ENCODE assay signal across 11 cellular contexts in the genomic region with DNA sequence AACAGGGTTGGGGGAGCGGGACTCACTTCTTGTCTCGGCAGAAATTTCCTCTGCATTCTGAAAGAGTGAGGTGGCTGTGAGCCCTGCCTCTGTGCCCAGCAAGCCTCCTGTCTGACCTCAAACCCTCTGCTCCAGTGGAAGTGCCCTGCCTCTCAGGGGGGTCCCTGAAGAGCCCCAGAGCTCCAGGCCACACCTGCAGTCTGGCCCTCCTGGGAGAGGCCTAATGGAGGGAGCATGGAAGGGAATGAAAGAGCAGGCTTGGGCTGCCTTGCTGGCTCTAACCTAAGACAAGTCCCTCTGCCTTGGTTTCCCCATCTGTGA. TPM values are rescaled to one million over a fixed set of nuclear protein-coding genes. Genes with fewer than 3 reads are reported as not detected.
DNase-seq lines count a peak whose midpoint lies in the region; ATAC-seq and TF ChIP-seq lines count a peak whose summit lies in the region.
"Had no signal": no experiment of that assay in that cellular context is flagged by ENCODE, and none has a peak within 500 bp of the region (broad histone marks: within the 10 kb centered on the region; RNA-seq: fewer than 3 reads in every experiment).

No MANE protein-coding gene starts in this region.

- H3K9ac ChIP-seq in HUES6 (ENCODE audit: low read length), result peak overlapping the region; percentile 11
- peak overlapping the region in 1 of 2 donors; percentile 28 for H3K9ac ChIP-seq in colonic mucosa (ENCODE audit: low read depth in 2 of 2, low read length in 2 of 2)
- H3K9ac ChIP-seq in subcutaneous abdominal adipose tissue (ENCODE audit: low read length in 5 of 5), result peak overlapping the region in 1 of 5 donors; percentile 27

- DNase-seq in colonic mucosa, result no peak
- DNase-seq in mesothelial cell of epicardium (ENCODE audit: low spot score in 2 of 2, unreplicated experiment in 2 of 2), result no peak
- no peak for DNase-seq in activated naive CD4-positive, alpha-beta T cell treated with Interleukin-2 at 50 U/mL for 16 hours
- no peak for DNase-seq in NCI-H1105 (lab: John Stamatoyannopoulos, UW)
- DNase-seq: activated T-cell treated with anti-CD3 and anti-CD28 coated beads, Interleukin-2, amount 50 U/mL, for 48 hours; NCI-H1694 had no signal

- H3K4me3 Mint-ChIP-seq in mesothelial cell of epicardium, result no peak overlapping the region

- H3K4me1 ChIP-seq in HUES6 (ENCODE audit: control insufficient read depth, insufficient read depth, low read length), result peaks cover 58% of the 10 kb centered on the region
- H3K4me1 ChIP-seq in colonic mucosa, result no peaks in the 10 kb centered on the region
- H3K4me1 ChIP-seq in subcutaneous abdominal adipose tissue (ENCODE audit: control insufficient read depth in 5 of 5, insufficient read depth in 5 of 5, low read length in 5 of 5), result peaks cover 16 to 79% (median 75%) of the 10 kb centered on the region in 5 donors

- peaks cover 8% of the 10 kb centered on the region for H3K36me3 Mint-ChIP-seq in mesothelial cell of epicardium

- H3K9me3 ChIP-seq in HUES6 (ENCODE audit: control insufficient read depth, insufficient read depth, low read depth, low read length) (no peaks in the 10 kb centered on the region), colonic mucosa (no peaks in the 10 kb centered on the region), subcutaneous abdominal adipose tissue (ENCODE audit: control insufficient read depth in 5 of 5, low read length in 5 of 5) (no peaks in the 10 kb centered on the region)

- intact Hi-C loops in colonic mucosa (cut with DNase I), result no loop called here

- no peaks in the 10 kb centered on the region for H3K27me3 Mint-ChIP-seq in mesothelial cell of epicardium (ENCODE audit: low read depth)

- H3K27ac ChIP-seq in HUES6 (ENCODE audit: low read depth, low read length) (no peak overlapping the region), colonic mucosa (peak overlapping the region; percentile 47), subcutaneous abdominal adipose tissue (ENCODE audit: low read depth, low read length) (peak overlapping the region; percentile 52)

- H3K27ac Mint-ChIP-seq in mesothelial cell of epicardium, result peak overlapping the region; percentile 96

- H3K4me3 ChIP-seq in HUES6 (ENCODE audit: low read depth, low read length) (no peak overlapping the region), colonic mucosa (no peak overlapping the region), subcutaneous abdominal adipose tissue (ENCODE audit: low read depth in 1 of 5, low read length in 5 of 5) (peak overlapping the region in 1 of 5 donors; percentile 26)

- no peak for TF ChIP-seq CTCF in colonic mucosa (IDR thresholded peaks at IDR 0.05)
- no peak for TF ChIP-seq CTCF in mesothelial cell of epicardium (IDR thresholded peaks at IDR 0.05; ENCODE audit: unreplicated experiment)

- H3K9me3 Mint-ChIP-seq in mesothelial cell of epicardium, result no peaks in the 10 kb centered on the region

- H3K36me3 ChIP-seq in HUES6 (ENCODE audit: control insufficient read depth, insufficient read depth, low read length), result 0 out of 2 replicates have a peak, but pooled peaks cover 2% of the 10 kb centered on the region
- no peaks in the 10 kb centered on the region for H3K36me3 ChIP-seq in colonic mucosa
- peaks cover 0 to 6% (median 0%) of the 10 kb centered on the region in 5 donors for H3K36me3 ChIP-seq in subcutaneous abdominal adipose tissue (ENCODE audit: control insufficient read depth in 5 of 5, insufficient read depth in 5 of 5, low read length in 5 of 5)

- no peaks in the 10 kb centered on the region for H3K27me3 ChIP-seq in HUES6 (ENCODE audit: control insufficient read depth, insufficient read depth, low read length)
- H3K27me3 ChIP-seq in colonic mucosa, result no peaks in the 10 kb centered on the region
- H3K27me3 ChIP-seq in subcutaneous abdominal adipose tissue (ENCODE audit: control insufficient read depth in 5 of 5, insufficient read depth in 4 of 5, low read length in 5 of 5), result no peaks in the 10 kb centered on the region

- H3K4me1 Mint-ChIP-seq in mesothelial cell of epicardium, result peaks cover 69% of the 10 kb centered on the region

- ATAC-seq in HG02840 (IDR thresholded peaks at IDR 0.05; ENCODE audit: low FRiP score, unreplicated experiment) (no peak), HG02885 (IDR thresholded peaks at IDR 0.05; ENCODE audit: poor library complexity, unreplicated experiment) (no peak)

RNA-seq across cellular contexts. Expression of a gene that starts 14.9 kb away (rescaled TPM):
- 10 to 100 TPM in 1 of 2 donors, 1 to 10 TPM in 1; 8.6 to 13.4 TPM for total RNA-seq in colonic mucosa
- total RNA-seq in mesothelial cell of epicardium, result 136 to 150 TPM (median 140 TPM) in 3 replicates

RNA-seq across cellular contexts. Expression of a gene that starts 50.8 kb away (rescaled TPM):
- total RNA-seq in colonic mucosa (1 to 10 TPM in 1 of 2 donors, under 1 TPM in 1; 0.91 to 1.4 TPM), mesothelial cell of epicardium (0.36 to 0.51 TPM (median 0.45 TPM) in 3 replicates)
- total RNA-seq: OCI-LY7 had no signal

RNA-seq across cellular contexts. Expression of a gene that starts 53.3 kb away (rescaled TPM):
- total RNA-seq in colonic mucosa, result 1 to 10 TPM; 4.0 to 7.1 TPM
- total RNA-seq in mesothelial cell of epicardium, result 5.1 to 5.4 TPM (median 5.3 TPM) in 3 replicates
